19 cellular contexts compared by ENCODE assay signal in the genomic region with DNA sequence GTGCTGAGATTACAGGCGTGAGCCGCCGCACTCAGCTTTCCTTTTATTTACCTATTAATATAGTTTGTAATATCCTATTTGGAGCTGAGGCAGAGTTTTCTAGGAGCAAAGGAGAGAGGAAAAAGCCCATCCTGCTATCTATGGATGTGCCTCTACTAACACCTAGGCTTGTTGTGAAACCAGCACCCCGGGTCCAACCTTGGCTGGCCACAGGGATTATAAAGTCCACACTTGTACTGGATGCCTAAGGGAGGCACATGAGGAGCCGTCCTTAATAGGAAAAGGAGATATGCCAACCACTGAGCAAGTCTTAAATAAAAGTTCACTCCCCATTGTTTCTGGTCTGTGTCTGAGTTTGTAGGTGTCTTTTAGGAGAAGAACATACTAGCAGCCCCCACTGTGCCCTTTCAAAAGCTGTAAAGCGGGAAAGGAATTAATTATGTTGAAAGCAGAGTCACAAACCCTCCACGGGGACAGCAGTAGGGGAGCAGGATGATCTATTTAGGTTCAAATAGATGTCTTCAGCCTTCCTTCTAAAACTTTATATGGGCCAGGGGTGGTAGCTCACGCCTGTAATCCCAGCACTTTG. TPM values are rescaled to one million over a fixed set of nuclear protein-coding genes. Genes with fewer than 3 reads are reported as not detected.
A peak's percentile ranks its signal among the peaks of the same experiment; 100 is the strongest.
DNase-seq lines count a peak whose midpoint lies in the region; ATAC-seq, FAIRE-seq and TF ChIP-seq lines count a peak whose summit lies in the region.
"Had no signal": no experiment of that assay in that cellular context is flagged by ENCODE, and none has a peak within 500 bp of the region (broad histone marks: within the 10 kb centered on the region; RNA-seq: fewer than 3 reads in every experiment).

No MANE protein-coding gene starts in this region.

- no peaks in the 10 kb centered on the region for H3K23me2 ChIP-seq in H1 (ENCODE audit: low read depth, low read length)

- H3K56ac ChIP-seq in H1 (replicated peaks; ENCODE audit: insufficient read length, low read depth, low read length), result no peak overlapping the region

- H4K8ac ChIP-seq in H1 (ENCODE audit: extremely low read depth, insufficient read depth, low read length), result no peak overlapping the region

- H3K4me3 ChIP-seq in H7 (ENCODE audit: insufficient read depth, low read depth, low read length) (no peak overlapping the region), H1 (ENCODE audit: extremely low read depth in 1 of 4, insufficient read depth in 2 of 4, low read depth in 3 of 4, low read length in 4 of 4) (no peak overlapping the region), liver (ENCODE audit: low read depth in 1 of 3, low read length in 3 of 3) (no peak overlapping the region), stomach (no peak overlapping the region)
- H3K4me3 ChIP-seq: BLaER1 treated with 17β-estradiol and CSF1 and Interleukin-3, amounts not matched to agents 10 nM and 100 nM; K562 had no signal

- no peak overlapping the region for H4K91ac ChIP-seq in H1 (replicated peaks; ENCODE audit: insufficient read length, low read length)

- H3K27ac ChIP-seq in H1 (ENCODE audit: low read depth, low read length), result no peak overlapping the region
- H3K27ac ChIP-seq in liver (ENCODE audit: low read depth in 1 of 2, low read length in 2 of 2), result no peak overlapping the region
- H3K27ac ChIP-seq in stomach, result peak overlapping the region in 1 of 5 donors; percentile 61
- H3K27ac ChIP-seq: BLaER1 treated with 17β-estradiol and CSF1 and Interleukin-3, amounts not matched to agents 10 nM and 100 nM had no signal

- H3K79me2 ChIP-seq in H1 (ENCODE audit: control insufficient read depth in 1 of 2, insufficient read depth in 2 of 2, low read length in 2 of 2), result no peaks in the 10 kb centered on the region

- no peak overlapping the region for H3K14ac ChIP-seq in H1 (ENCODE audit: insufficient read length)

- H3K79me1 ChIP-seq in H1 (ENCODE audit: low read depth, low read length), result no peaks in the 10 kb centered on the region

- TF ChIP-seq POLR2A in H1 (IDR thresholded peaks at IDR 0.05; ENCODE audit: control extremely low read depth in 1 of 2, low read depth in 2 of 2, low read length in 2 of 2) (no peak), stomach (IDR thresholded peaks at IDR 0.05) (no peak)

- H3K27me3 Mint-ChIP-seq in chondrocyte (ENCODE audit: low read depth), result peaks cover 9% of the 10 kb centered on the region

- H3K9me3 ChIP-seq in H1 (ENCODE audit: insufficient read depth in 2 of 2, low read depth in 1 of 2, low read length in 1 of 2) (no peaks in the 10 kb centered on the region), liver (ENCODE audit: control insufficient read depth in 4 of 4, low read length in 3 of 4) (no peaks in the 10 kb centered on the region), stomach (no peaks in the 10 kb centered on the region)
- H3K9me3 ChIP-seq: BLaER1 treated with 17β-estradiol and CSF1 and Interleukin-3, amounts not matched to agents 10 nM and 100 nM had no signal

- no peak for ATAC-seq in HG03439 (IDR thresholded peaks at IDR 0.05; ENCODE audit: unreplicated experiment)
- ATAC-seq: CD8-positive, alpha-beta T cell; HCT116; K562 had no signal

- no peak overlapping the region for H3K27ac Mint-ChIP-seq in chondrocyte (ENCODE audit: unreplicated experiment)
- H3K27ac Mint-ChIP-seq: CD8-positive, alpha-beta T cell had no signal

- no peak overlapping the region for H3K23ac ChIP-seq in H1 (ENCODE audit: insufficient read length)

- CTCF ChIA-PET in H1 (lab: Charles Lee; ENCODE audit: partially characterized antibody), result no interaction called here

- POLR2A ChIA-PET in H1 (lab: Charles Lee; ENCODE audit: partially characterized antibody), result no interaction called here

- no peak overlapping the region for H2AFZ ChIP-seq in H1 (ENCODE audit: low read length)

- no peak overlapping the region for H2BK20ac ChIP-seq in H1 (ENCODE audit: low read length)

- no peak overlapping the region for H4K5ac ChIP-seq in H1 (ENCODE audit: insufficient read length, low read depth, low read length)

- H2BK15ac ChIP-seq in H1 (ENCODE audit: low read length), result no peak overlapping the region

- TF ChIP-seq EP300 in H1 (IDR thresholded peaks at IDR 0.05; ENCODE audit: borderline replicate concordance in 1 of 2, low read depth in 2 of 2, low read length in 2 of 2) (no peak), stomach (IDR thresholded peaks at IDR 0.05) (no peak)

- H3K36me3 ChIP-seq in H7 (replicated peaks; ENCODE audit: control insufficient read depth, insufficient read depth, low read length) (no peaks in the 10 kb centered on the region), H1 (ENCODE audit: control insufficient read depth in 2 of 4, insufficient read depth in 4 of 4, low read length in 3 of 4) (no peaks in the 10 kb centered on the region), liver (ENCODE audit: control insufficient read depth in 4 of 4, insufficient read depth in 3 of 4, low read depth in 1 of 4, low read length in 3 of 4) (no peaks in the 10 kb centered on the region), stomach (no peaks in the 10 kb centered on the region)
- H3K36me3 ChIP-seq: BLaER1 treated with 17β-estradiol and CSF1 and Interleukin-3, amounts not matched to agents 10 nM and 100 nM had no signal

- no peak for FAIRE-seq in H1 (lab: Jason Lieb, UNC)
- FAIRE-seq: A204.1, H54, K562 had no signal

- H3K9ac ChIP-seq in H1 (replicated peaks in 1 of 4; ENCODE audit: extremely low read depth in 1 of 4, low read depth in 3 of 4, low read length in 3 of 4) (no peak overlapping the region), liver (ENCODE audit: low read depth in 1 of 2, low read length in 2 of 2) (no peak overlapping the region)
- H3K9ac ChIP-seq: BLaER1 treated with 17β-estradiol and CSF1 and Interleukin-3, amounts not matched to agents 10 nM and 100 nM had no signal

- no peak overlapping the region for H3K4me3 Mint-ChIP-seq in chondrocyte (ENCODE audit: unreplicated experiment)
- H3K4me3 Mint-ChIP-seq: CD8-positive, alpha-beta T cell had no signal

- TF ChIP-seq RAD21 in H1 (IDR thresholded peaks at IDR 0.05 in 1 of 2, conservative IDR thresholded peaks at IDR 0.05 in 1 of 2; ENCODE audit: low read depth in 2 of 2, low read length in 2 of 2), result no peak
- TF ChIP-seq RAD21 in liver (IDR thresholded peaks at IDR 0.05), result no peak

- H2BK12ac ChIP-seq in H1 (ENCODE audit: low read depth, low read length), result no peak overlapping the region

- H3K4me1 Mint-ChIP-seq in chondrocyte (ENCODE audit: low read depth), result no peaks in the 10 kb centered on the region

- H2BK120ac ChIP-seq in H1 (replicated peaks; ENCODE audit: low read depth, low read length), result no peak overlapping the region

- H3K18ac ChIP-seq in H1 (ENCODE audit: extremely low read depth, low read length), result no peak overlapping the region

- no peaks in the 10 kb centered on the region for H4K20me1 ChIP-seq in H1 (replicated peaks in 1 of 2; ENCODE audit: control insufficient read depth in 1 of 2, insufficient read depth in 2 of 2, low read length in 2 of 2)
- H4K20me1 ChIP-seq: BLaER1 treated with 17β-estradiol and CSF1 and Interleukin-3, amounts not matched to agents 10 nM and 100 nM had no signal

- WGBS in H1 (ENCODE audit: extremely low coverage in 1 of 2, insufficient coverage in 1 of 2, insufficient read length in 1 of 2, insufficient replicate concordance in 2 of 2, low coverage in 1 of 2, low lambda C conversion rate in 2 of 2, missing lambda C conversion rate in 1 of 2), 2 experiments, result 66% methylated on average over 8 of the region's 8 CpGs; no CpG with 5 or more reads in 1 of the 2 experiments
- WGBS in liver, result 50% methylated on average over 8 of the region's 8 CpGs
- WGBS in stomach, 5 donors, result 31 to 49% (median 40%) methylated on average over 8 of the region's 8 CpGs

- H3K4me1 ChIP-seq in H1 (replicated peaks in 1 of 4; ENCODE audit: control insufficient read depth in 3 of 4, insufficient read depth in 4 of 4, low read length in 3 of 4) (peaks cover 0 to 4% (median 1%) of the 10 kb centered on the region in 4 experiments; a peak in 4 of 7 replicates), liver (ENCODE audit: control insufficient read depth in 4 of 4, insufficient read depth in 4 of 4, low read length in 3 of 4) (no peaks in the 10 kb centered on the region), stomach (peaks cover 0 to 5% (median 0%) of the 10 kb centered on the region in 4 donors)

- no peaks in the 10 kb centered on the region for H3K9me3 Mint-ChIP-seq in chondrocyte (ENCODE audit: low read depth)
- H3K9me3 Mint-ChIP-seq: CD8-positive, alpha-beta T cell had no signal

- H3K4ac ChIP-seq in H1 (replicated peaks; ENCODE audit: insufficient read length, low read depth, low read length), result no peak overlapping the region

- TF ChIP-seq CTCF in H1 (IDR thresholded peaks at IDR 0.05; ENCODE audit: control extremely low read depth in 1 of 3, insufficient read depth in 1 of 3, low read depth in 1 of 3, low read length in 3 of 3) (no peak), liver (IDR thresholded peaks at IDR 0.05; ENCODE audit: low read depth, low read length, missing input control) (no peak), stomach (IDR thresholded peaks at IDR 0.05) (no peak), chondrocyte (IDR thresholded peaks at IDR 0.05) (no peak)

- H2BK5ac ChIP-seq in H1 (ENCODE audit: low read depth, low read length), result no peak overlapping the region

- no peak overlapping the region for H2AK5ac ChIP-seq in H1 (ENCODE audit: low read depth, low read length)

- intact Hi-C loops in stomach (cut with DNase I; ENCODE audit: low total_unique reads), result no loop called here

- DNase-seq in H7 (peak; percentile 37), H1 (ENCODE audit: low read depth in 1 of 2, low spot score in 2 of 2) (no peak), stomach (peak; percentile 44), activated T-cell treated with anti-CD3 and anti-CD28 coated beads for 4 hours (no peak), chondrocyte (ENCODE audit: low spot score) (no peak)
- no peak for DNase-seq in activated CD4-positive, CD25-positive, alpha-beta regulatory T cell (lab: John Stamatoyannopoulos, UW)
- DNase-seq: AML-193; Calu3; CD8-positive, alpha-beta T cell; DMS79 treated with DMSO at 0.1 percent for 48 hours; GF-D8; IMR-90 had no signal

- H3K4me2 ChIP-seq in H1 (ENCODE audit: insufficient read depth in 1 of 2, low read depth in 2 of 2, low read length in 2 of 2), result peak overlapping the region in 1 of 2 experiments; percentile 1; a peak in 1 of 4 replicates
- H3K4me2 ChIP-seq: BLaER1 treated with 17β-estradiol and CSF1 and Interleukin-3, amounts not matched to agents 10 nM and 100 nM had no signal

- no peaks in the 10 kb centered on the region for H3K36me3 Mint-ChIP-seq in chondrocyte (ENCODE audit: low read depth)
- H3K36me3 Mint-ChIP-seq: CD8-positive, alpha-beta T cell had no signal

- no peaks in the 10 kb centered on the region; the same call in 1 of the 2 replicates for H3K27me3 ChIP-seq in H7 (ENCODE audit: control insufficient read depth, insufficient read depth, low read length)
- H3K27me3 ChIP-seq in H1 (replicated peaks in 1 of 4; ENCODE audit: control insufficient read depth in 3 of 4, extremely low read depth in 1 of 4, insufficient read depth in 3 of 4, low read length in 3 of 4), result no peaks in the 10 kb centered on the region
- no peaks in the 10 kb centered on the region for H3K27me3 ChIP-seq in liver (ENCODE audit: control insufficient read depth in 4 of 4, insufficient read depth in 4 of 4, low read length in 3 of 4)
- H3K27me3 ChIP-seq in stomach, result no peaks in the 10 kb centered on the region
- H3K27me3 ChIP-seq: BLaER1 treated with 17β-estradiol and CSF1 and Interleukin-3, amounts not matched to agents 10 nM and 100 nM had no signal

RNA-seq across cellular contexts. Expression of gene RRP7A, which starts 29.3 kb away (rescaled TPM):
- total RNA-seq in H7 (2014; rRNA removed; shearing (Covaris generic)), result 33.1 and 39.3 TPM in 2 replicates
- 48.4 and 49.0 TPM in 2 replicates for total RNA-seq in H1 (2021; fragmentation: NEBNext Ultra II Directional; extraction: Animal tissue kit (Norgen Biotek cat#: 25700))
- polyA plus RNA-seq in H1 (2011; rRNA removed) (18.4 and 26.7 TPM in 2 replicates), liver (10 to 100 TPM in 1 of 2 donors, 1 to 10 TPM in 1; 8.6 to 10.7 TPM), stomach (10 to 100 TPM in 2 of 3 donors, 1 to 10 TPM in 1; 9.3 to 29.0 (median 20.9) TPM)
- 30.5 TPM for polyA plus RNA-seq in H1 (2011; cell fraction: cytosol; rRNA removed)
- 22.9 TPM for polyA plus RNA-seq in H1 (2011; cell fraction: nucleus; rRNA removed)
- polyA plus RNA-seq in H1 (2012, experiment 1 of 2), result 29.2 to 33.3 TPM (median 30.2 TPM) in 4 replicates
- 27.4 TPM for polyA plus RNA-seq in H1 (2012, experiment 2 of 2)
- polyA plus RNA-seq in H1 (2013, experiment 1 of 2), result 21.5 TPM
- polyA plus RNA-seq in H1 (2013, experiment 2 of 2), result 21.3 TPM
- polyA minus RNA-seq in H1 (2011; rRNA and poly(A)+ RNA removed), result 20.6 and 22.7 TPM in 2 replicates
- polyA minus RNA-seq in H1 (2011; cell fraction: cytosol; rRNA and poly(A)+ RNA removed), result 16.8 TPM
- 25.4 TPM for polyA minus RNA-seq in H1 (2011; cell fraction: nucleus; rRNA and poly(A)+ RNA removed)
- total RNA-seq in liver (10 to 100 TPM in 1 of 2 donors, 1 to 10 TPM in 1; 9.9 to 12.1 TPM), stomach (10 to 100 TPM; 14.2 to 32.4 (median 21.4) TPM), chondrocyte (33.8 to 39.3 TPM (median 34.8 TPM) in 3 replicates)

RNA-seq across cellular contexts. Expression of gene NFAM1, which starts 58.1 kb away (rescaled TPM):
- total RNA-seq in H7 (2014; rRNA removed; shearing (Covaris generic)), result 0.48 and 0.69 TPM in 2 replicates
- 0.61 and 0.73 TPM in 2 replicates for total RNA-seq in H1 (2021; fragmentation: NEBNext Ultra II Directional; extraction: Animal tissue kit (Norgen Biotek cat#: 25700))
- polyA plus RNA-seq in H1 (2011; rRNA removed) (0.50 and 0.62 TPM in 2 replicates), liver (1 to 10 TPM in 1 of 2 donors, under 1 TPM in 1; 0.36 to 1.7 TPM), stomach (under 1 TPM; 0.15 to 0.56 (median 0.28) TPM)
- polyA plus RNA-seq in H1 (2011; cell fraction: cytosol; rRNA removed), result 0.37 TPM
- polyA plus RNA-seq in H1 (2011; cell fraction: nucleus; rRNA removed), result 0.54 TPM
- polyA plus RNA-seq in H1 (2012, experiment 1 of 2), result 0.80 to 1.1 TPM (median 0.92 TPM) in 4 replicates
- polyA plus RNA-seq in H1 (2012, experiment 2 of 2), result 0.64 TPM
- 0.26 TPM for polyA plus RNA-seq in H1 (2013, experiment 1 of 2)
- polyA plus RNA-seq in H1 (2013, experiment 2 of 2), result 0.35 TPM
- 0.54 and 0.59 TPM in 2 replicates for polyA minus RNA-seq in H1 (2011; rRNA and poly(A)+ RNA removed)
- polyA minus RNA-seq in H1 (2011; cell fraction: cytosol; rRNA and poly(A)+ RNA removed), result 0.51 TPM
- 0.50 TPM for polyA minus RNA-seq in H1 (2011; cell fraction: nucleus; rRNA and poly(A)+ RNA removed)
- total RNA-seq in liver (1 to 10 TPM; 3.5 to 3.8 TPM), stomach (10 to 100 TPM in 1 of 5 donors, 1 to 10 TPM in 3, under 1 TPM in 1; 0.45 to 18.1 (median 2.8) TPM), chondrocyte (not detected in 3 replicates)
- total RNA-seq: CD8-positive, alpha-beta T cell; IMR-90 had no signal
- polyA plus RNA-seq: IMR-90 had no signal

Comparison
In these comparisons a context has a peak if more than half of its experiments do, and no peak if none do; other contexts are left out.
1. DNase-seq: peak in H7 (single experiment) and stomach (single experiment); none in H1 (0 of 2), activated T-cell treated with anti-CD3 and anti-CD28 coated beads for 4 hours (single experiment), chondrocyte (single experiment) and activated CD4-positive, CD25-positive, alpha-beta regulatory T cell (0 of 4).